ENCODE assay signal across 24 cellular contexts in genomic region chr4:16833722-16834121, GRCh38.
DNase-seq lines count a peak whose midpoint lies in the region; ATAC-seq, FAIRE-seq and TF ChIP-seq lines count a peak whose summit lies in the region.
"Had no signal": no experiment of that assay in that cellular context is flagged by ENCODE, and none has a peak within 500 bp of the region (broad histone marks: within the 10 kb centered on the region; RNA-seq: fewer than 3 reads in every experiment).

No MANE protein-coding gene starts in this region.

- DNase-seq in WTC11 (ENCODE audit: low spot score) (no peak), HepG2 (ENCODE audit: low spot score) (peak; percentile 15), right lobe of liver (peak in 2 of 3 donors; percentile 58 to 60), amniotic stem cell (lab: John Stamatoyannopoulos, UW) (no peak), adrenal gland (no peak), putamen (ENCODE audit: low spot score) (no peak)
- DNase-seq: 8988T; ACHN; BE2C; C1 segment of cervical spinal cord; Calu3; CD4-positive, alpha-beta memory T cell; CD4-positive, CD25-positive, alpha-beta regulatory T cell; CD8-positive, alpha-beta memory T cell; COR-L47; DMS79 treated with DMSO at 0.1 percent for 48 hours; GF-D8 had no signal

- TF ChIP-seq EP300 in HepG2 (IDR thresholded peaks at IDR 0.05; ENCODE audit: low read depth in 2 of 2, low read length in 2 of 2) (peak in 1 of 2 experiments; percentile 41; a peak in 1 of 4 replicates), HepG2 (CRISPR knock-in tag; IDR thresholded peaks at IDR 0.05; ENCODE audit: borderline replicate concordance) (no peak)

- POLR2A ChIA-PET in WTC11 (lab: Charles Lee) (no interaction called here), HepG2 (lab: Yijun Ruan, JAX) (interaction anchor here (1.4 kb wide), 1 partner anchor 10 kb away, joined by 4 read pairs; no protein-coding TSS in a partner anchor)

- TF ChIP-seq RAD21 in HepG2 (CRISPR knock-in tag; IDR thresholded peaks at IDR 0.05): no peak

- H3K27me3 Mint-ChIP-seq in WTC11 (ENCODE audit: low read depth): no peaks in the 10 kb centered on the region
- H3K27me3 Mint-ChIP-seq: CD4-positive, CD25-positive, alpha-beta regulatory T cell had no signal

- H3K4me2 ChIP-seq in HepG2 (ENCODE audit: low read depth, low read length): no peak overlapping the region
- H3K4me2 ChIP-seq: BLaER1 had no signal

- H3K4me3 ChIP-seq in HepG2 (replicated peaks in 1 of 3; ENCODE audit: insufficient read depth in 1 of 3, low read depth in 2 of 3, low read length in 3 of 3) (no peak overlapping the region), right lobe of liver (no peak overlapping the region), adrenal gland (no peak overlapping the region)
- H3K4me3 ChIP-seq: BLaER1 had no signal

- FAIRE-seq in HepG2 (lab: Jason Lieb, UNC): no peak
- FAIRE-seq: A204.1, D721Med, G401.6, GM12891, GM19239 had no signal

- no peak for TF ChIP-seq POLR2A in HepG2 (IDR thresholded peaks at IDR 0.05; ENCODE audit: insufficient read depth in 1 of 2, low read depth in 2 of 2, low read length in 2 of 2)
- TF ChIP-seq POLR2A in right lobe of liver (IDR thresholded peaks at IDR 0.05): no peak
- no peak for TF ChIP-seq POLR2A in adrenal gland (IDR thresholded peaks at IDR 0.05)

- no peaks in the 10 kb centered on the region for H3K79me2 ChIP-seq in HepG2 (ENCODE audit: insufficient read depth, low read length)

- H3K27ac Mint-ChIP-seq in WTC11: peak overlapping the region; percentile 3
- H3K27ac Mint-ChIP-seq: CD4-positive, alpha-beta memory T cell; CD4-positive, CD25-positive, alpha-beta regulatory T cell; CD8-positive, alpha-beta memory T cell had no signal

- H4K20me1 ChIP-seq in HepG2 (ENCODE audit: insufficient read depth, low read length): no peaks in the 10 kb centered on the region
- H4K20me1 ChIP-seq: BLaER1 had no signal

- WGBS in HepG2 (ENCODE audit: low lambda C conversion rate): 58% methylated on average over 4 of the region's 4 CpGs
- WGBS in right lobe of liver (ENCODE audit: insufficient coverage, low coverage, low lambda C conversion rate, missing lambda C conversion rate): 74% methylated on average over 4 of the region's 4 CpGs
- WGBS in adrenal gland, 4 donors: 92 to 94% (median 93%) methylated on average over 4 of the region's 4 CpGs

- intact Hi-C loops in HepG2 (cut with micrococcal nuclease; ENCODE audit: unreplicated experiment): no loop called here
- intact Hi-C loops in right lobe of liver (cut with DNase I): no loop called here
- intact Hi-C loops in adrenal gland (cut with DNase I): no loop called here

- H3K9me3 Mint-ChIP-seq in WTC11: 0 out of 2 replicates have a peak, but pooled peaks cover 3% of the 10 kb centered on the region
- H3K9me3 Mint-ChIP-seq: CD8-positive, alpha-beta memory T cell had no signal

- no peak overlapping the region for H2AFZ ChIP-seq in HepG2 (ENCODE audit: low read length)

- no peak for TF ChIP-seq CTCF in WTC11 (IDR thresholded peaks at IDR 0.05)
- no peak for TF ChIP-seq CTCF in HepG2 (CRISPR knock-in tag; IDR thresholded peaks at IDR 0.05)
- no peak for TF ChIP-seq CTCF in right lobe of liver (IDR thresholded peaks at IDR 0.05)
- no peak for TF ChIP-seq CTCF in adrenal gland (IDR thresholded peaks at IDR 0.05)

- H3K27ac ChIP-seq in HepG2 (ENCODE audit: extremely low read length, insufficient read depth, low read length) (no peak overlapping the region), right lobe of liver (peak overlapping the region in 1 of 3 donors; percentile 10), adrenal gland (no peak overlapping the region)
- H3K27ac ChIP-seq: BLaER1 had no signal

- H3K4me1 Mint-ChIP-seq in WTC11: peaks cover 59% of the 10 kb centered on the region
- H3K4me1 Mint-ChIP-seq: CD14-positive monocyte; CD4-positive, alpha-beta memory T cell; CD4-positive, CD25-positive, alpha-beta regulatory T cell; CD8-positive, alpha-beta memory T cell had no signal

- no peak overlapping the region for H3K9ac ChIP-seq in HepG2 (ENCODE audit: insufficient read depth, low read depth, low read length)
- H3K9ac ChIP-seq: BLaER1 had no signal

- in situ Hi-C loops in HepG2 (cut with HindIII; ENCODE audit: extremely low pct_ligation_motif_present, low pct_unique_long_range_greater_than_20kb): no loop called here

- H3K9me3 ChIP-seq in HepG2 (ENCODE audit: low read length) (no peaks in the 10 kb centered on the region), right lobe of liver (no peaks in the 10 kb centered on the region), adrenal gland (replicated peaks in 1 of 3) (no peaks in the 10 kb centered on the region)
- H3K9me3 ChIP-seq: BE2C, BLaER1 had no signal

- peaks cover 71% of the 10 kb centered on the region for H3K4me1 ChIP-seq in HepG2 (ENCODE audit: insufficient read depth, low read length)
- H3K4me1 ChIP-seq in right lobe of liver: peaks cover 0 to 47% (median 22%) of the 10 kb centered on the region in 4 donors
- H3K4me1 ChIP-seq in adrenal gland (replicated peaks in 1 of 2): no peaks in the 10 kb centered on the region
- H3K4me1 ChIP-seq: BE2C, BLaER1 had no signal

- no peaks in the 10 kb centered on the region for H3K36me3 ChIP-seq in HepG2 (replicated peaks in 1 of 2; ENCODE audit: control insufficient read depth in 1 of 2, insufficient read depth in 2 of 2, low read length in 2 of 2)
- no peaks in the 10 kb centered on the region for H3K36me3 ChIP-seq in right lobe of liver
- no peaks in the 10 kb centered on the region for H3K36me3 ChIP-seq in adrenal gland (replicated peaks in 1 of 2)
- H3K36me3 ChIP-seq: BE2C, BLaER1 had no signal

- no peak overlapping the region for H3K4me3 Mint-ChIP-seq in WTC11
- H3K4me3 Mint-ChIP-seq: CD14-positive monocyte; CD4-positive, alpha-beta memory T cell; CD4-positive, CD25-positive, alpha-beta regulatory T cell; CD8-positive, alpha-beta memory T cell had no signal

- H3K36me3 Mint-ChIP-seq in WTC11: peaks cover 10% of the 10 kb centered on the region; the same call in 1 of the 2 replicates
- H3K36me3 Mint-ChIP-seq: CD14-positive monocyte; CD4-positive, alpha-beta memory T cell; CD4-positive, CD25-positive, alpha-beta regulatory T cell had no signal

- no peak for ATAC-seq in WTC11
- ATAC-seq in HepG2: peak; percentile 65
- ATAC-seq in right lobe of liver: peak; percentile 16 to 57 (median 51)

- no TSS peak for BruUV-seq in HepG2 (replicated peaks; lab: Mats Ljungman, UMichigan)

- CTCF ChIA-PET in WTC11 (lab: Charles Lee): no interaction called here
- CTCF ChIA-PET in HepG2 (lab: Yijun Ruan, JAX; ENCODE audit: low intra/inter-chr PET ratio, low total read pairs): no interaction called here

- H3K27me3 ChIP-seq in HepG2 (ENCODE audit: control insufficient read depth in 1 of 2, insufficient read depth in 2 of 2, low read length in 2 of 2): no peaks in the 10 kb centered on the region
- H3K27me3 ChIP-seq in right lobe of liver: no peaks in the 10 kb centered on the region
- H3K27me3 ChIP-seq in adrenal gland: no peaks in the 10 kb centered on the region
- H3K27me3 ChIP-seq: BE2C, BLaER1 had no signal

TF ChIP-seq in WTC11, 78 proteins besides CTCF, POLR2A, EP300 and RAD21 (continues in another document):
- TF ChIP-seq MYBL2 (CRISPR knock-in tag; IDR thresholded peaks at IDR 0.05) (no peak), NR3C1 (CRISPR knock-in tag; conservative IDR thresholded peaks at IDR 0.05; ENCODE audit: low read depth) (no peak), ZSCAN18 (CRISPR knock-in tag; IDR thresholded peaks at IDR 0.05) (no peak), SMAD4 (CRISPR knock-in tag; IDR thresholded peaks at IDR 0.05) (no peak), TEAD4 (CRISPR knock-in tag; IDR thresholded peaks at IDR 0.05) (no peak), GABPB1 (CRISPR knock-in tag; IDR thresholded peaks at IDR 0.05) (no peak), JUN (CRISPR knock-in tag; IDR thresholded peaks at IDR 0.05) (no peak)

TF ChIP-seq in HepG2, 621 proteins besides CTCF, POLR2A, EP300 and RAD21 (continues in another document):
- TF ChIP-seq CEBPG (CRISPR knock-in tag; IDR thresholded peaks at IDR 0.05) (peak; percentile 63), ZNF644 (CRISPR knock-in tag; IDR thresholded peaks at IDR 0.05; ENCODE audit: low read depth) (0 out of 2 replicates have a peak, but pooled peaks have one; percentile 38), HNF4A (CRISPR knock-in tag; IDR thresholded peaks at IDR 0.05) (peak; percentile 74), ZSCAN31 (CRISPR knock-in tag; IDR thresholded peaks at IDR 0.05; ENCODE audit: low read depth) (no peak), MEF2D (CRISPR knock-in tag; IDR thresholded peaks at IDR 0.05) (no peak), ZMYM4 (CRISPR knock-in tag; IDR thresholded peaks at IDR 0.05) (0 out of 2 replicates have a peak, but pooled peaks have one; percentile 20), HNF1B (CRISPR knock-in tag; IDR thresholded peaks at IDR 0.05) (no peak), PLRG1 (conservative IDR thresholded peaks at IDR 0.05) (no peak), HIVEP1 (CRISPR knock-in tag; IDR thresholded peaks at IDR 0.05) (no peak), FOXA3 (CRISPR knock-in tag; IDR thresholded peaks at IDR 0.05) (0 out of 2 replicates have a peak, but pooled peaks have one; percentile 3), JDP2 (CRISPR knock-in tag; IDR thresholded peaks at IDR 0.05; ENCODE audit: borderline replicate concordance) (no peak), HMGXB4 (CRISPR knock-in tag; IDR thresholded peaks at IDR 0.05; ENCODE audit: borderline replicate concordance in 1 of 2, low read depth in 1 of 2) (no peak)

Comparison
In these comparisons a context has a peak if more than half of its experiments do, and no peak if none do; other contexts are left out.
1. DNase-seq: peak in HepG2 (single experiment) and right lobe of liver (2 of 3); none in WTC11 (single experiment), amniotic stem cell (single experiment), adrenal gland (0 of 7) and putamen (single experiment).